ENCODE assay signal across 22 cellular contexts in genomic region chr1:70234733-70235132, GRCh38. TPM values are rescaled to one million over a fixed set of nuclear protein-coding genes. Genes with fewer than 3 reads are reported as not detected.
DNase-seq lines count a peak whose midpoint lies in the region; ATAC-seq, FAIRE-seq and TF ChIP-seq lines count a peak whose summit lies in the region.
"Had no signal": no experiment of that assay in that cellular context is flagged by ENCODE, and none has a peak within 500 bp of the region (broad histone marks: within the 10 kb centered on the region; RNA-seq: fewer than 3 reads in every experiment).

No MANE protein-coding gene starts in this region.

- H3K27me3 Mint-ChIP-seq in activated naive CD4-positive, alpha-beta T cell treated with anti-CD3 and anti-CD28 coated beads, Interleukin-2, amount 50 U/mL, for 24 hours = no peaks in the 10 kb centered on the region
- H3K27me3 Mint-ChIP-seq: CD4-positive, alpha-beta memory T cell had no signal

- no peak for TF ChIP-seq CTCF in RWPE1 (conservative IDR thresholded peaks at IDR 0.05; ENCODE audit: low read depth)

- POLR2A ChIA-PET in RWPE1 (lab: Yijun Ruan, JAX; ENCODE audit: low non-redundant PET) = no interaction called here

- H3K27ac ChIP-seq in RWPE1 = no peak overlapping the region
- H3K27ac ChIP-seq in epithelial cell of prostate = peak overlapping the region; percentile 18
- no peak overlapping the region for H3K27ac ChIP-seq in small intestine (ENCODE audit: low read depth in 1 of 2, low read length in 1 of 2)
- H3K27ac ChIP-seq: BLaER1, KMS-11, SJSA1 had no signal

- CTCF ChIA-PET in RWPE1 (lab: Yijun Ruan, JAX) = no interaction called here

- peak overlapping the region; percentile 46 for H3K27ac Mint-ChIP-seq in activated naive CD4-positive, alpha-beta T cell treated with anti-CD3 and anti-CD28 coated beads, Interleukin-2, amount 50 U/mL, for 24 hours

- DNase-seq in activated naive CD4-positive, alpha-beta T cell (lab: John Stamatoyannopoulos, UW) = no peak
- DNase-seq in RWPE1 (ENCODE audit: low spot score) (peak; percentile 25), epithelial cell of prostate (ENCODE audit: low read depth, low spot score) (no peak), small intestine (no peak), AG20443 (ENCODE audit: low spot score) (no peak), activated gamma-delta T cell (lab: John Stamatoyannopoulos, UW) (no peak)
- DNase-seq: CD4-positive, alpha-beta memory T cell; DMS153; EL; NCI-H1417; NCI-H187; NCI-H2107; NCI-H510A treated with DMSO at 0.1 percent for 48 hours; NCI-H82; PC-3 had no signal

- no peak overlapping the region for H3K4me3 ChIP-seq in small intestine (ENCODE audit: low read depth in 1 of 2, low read length in 2 of 2)
- H3K4me3 ChIP-seq: BLaER1, SJSA1 had no signal

- no peaks in the 10 kb centered on the region for H3K9me3 ChIP-seq in small intestine (ENCODE audit: control insufficient read depth, low read depth)
- H3K9me3 ChIP-seq: BLaER1, SJSA1 had no signal

- H3K36me3 ChIP-seq in small intestine (ENCODE audit: control insufficient read depth in 2 of 2, insufficient read depth in 2 of 2, low read length in 2 of 2) = peaks cover 10 to 30% of the 10 kb centered on the region in 2 donors

- no peaks in the 10 kb centered on the region for H3K27me3 ChIP-seq in small intestine (ENCODE audit: control insufficient read depth in 2 of 2, insufficient read depth in 2 of 2, low read length in 2 of 2)
- H3K27me3 ChIP-seq: BLaER1, SJSA1 had no signal

- H3K4me1 ChIP-seq in small intestine (ENCODE audit: control insufficient read depth in 2 of 2, insufficient read depth in 1 of 2, low read depth in 1 of 2, low read length in 1 of 2) = no peaks in the 10 kb centered on the region
- H3K4me1 ChIP-seq: BLaER1, SJSA1 had no signal

- H3K9me3 Mint-ChIP-seq in activated naive CD4-positive, alpha-beta T cell treated with anti-CD3 and anti-CD28 coated beads, Interleukin-2, amount 50 U/mL, for 24 hours = no peaks in the 10 kb centered on the region
- H3K9me3 Mint-ChIP-seq: CD4-positive, alpha-beta memory T cell had no signal

- peaks cover 15% of the 10 kb centered on the region for H3K36me3 Mint-ChIP-seq in activated naive CD4-positive, alpha-beta T cell treated with anti-CD3 and anti-CD28 coated beads, Interleukin-2, amount 50 U/mL, for 24 hours

- peaks cover 27% of the 10 kb centered on the region for H3K4me1 Mint-ChIP-seq in activated naive CD4-positive, alpha-beta T cell treated with anti-CD3 and anti-CD28 coated beads, Interleukin-2, amount 50 U/mL, for 24 hours

- ATAC-seq in HG03432 (IDR thresholded peaks at IDR 0.05; ENCODE audit: unreplicated experiment) = no peak
- ATAC-seq: PC-3 had no signal

- no peak overlapping the region for H3K4me3 Mint-ChIP-seq in activated naive CD4-positive, alpha-beta T cell treated with anti-CD3 and anti-CD28 coated beads, Interleukin-2, amount 50 U/mL, for 24 hours
- H3K4me3 Mint-ChIP-seq: CD4-positive, alpha-beta memory T cell had no signal

- FAIRE-seq in small intestine (lab: Jason Lieb, UNC) = peak; percentile 39
- FAIRE-seq: GM19239, H1 had no signal

RNA-seq across cellular contexts. Expression of gene SRSF11, which starts 13.6 kb away (rescaled TPM):
- polyA plus RNA-seq in small intestine = 100 to 1,000 TPM in 2 of 3 donors, 10 to 100 TPM in 1; 67.3 to 227 (median 118) TPM

RNA-seq across cellular contexts. Expression of gene LRRC40, which starts 29.4 kb away (rescaled TPM):
- 10 to 100 TPM; 11.5 to 17.2 (median 11.9) TPM for polyA plus RNA-seq in small intestine
